Comparison of ENCODE assay signal across 34 cellular contexts in the genomic region with DNA sequence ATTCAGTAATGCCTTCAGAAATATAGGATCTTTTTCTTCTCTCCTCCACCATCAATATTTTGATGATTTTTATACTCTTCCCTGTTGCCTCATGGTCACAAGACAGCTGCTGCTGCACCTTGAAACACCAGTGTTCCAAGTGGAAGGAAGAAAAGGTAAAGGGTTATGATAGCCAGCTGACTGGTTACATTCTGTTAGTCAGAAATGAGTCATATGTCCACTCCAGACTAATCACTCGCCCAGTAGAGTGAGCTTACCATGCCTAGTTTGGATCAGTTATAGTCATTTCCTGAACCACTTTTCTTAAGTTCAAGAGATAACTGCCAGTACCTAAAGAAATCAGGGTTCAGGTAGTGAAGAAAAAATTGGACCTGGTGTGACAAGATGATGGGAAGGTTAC.
DNase-seq lines count a peak whose midpoint lies in the region; ATAC-seq, FAIRE-seq and TF ChIP-seq lines count a peak whose summit lies in the region.
"Had no signal": no experiment of that assay in that cellular context is flagged by ENCODE, and none has a peak within 500 bp of the region (broad histone marks: within the 10 kb centered on the region; RNA-seq: fewer than 3 reads in every experiment).

No MANE protein-coding gene starts in this region.

- DNase-seq in MCF 10A (ENCODE audit: unreplicated experiment) (peak; percentile 9), breast epithelium (ENCODE audit: low spot score in 2 of 2) (no peak), RKO (ENCODE audit: low spot score) (peak; percentile 68), bronchial epithelial cell (ENCODE audit: low read depth) (peak; percentile 70), urothelium cell line (ENCODE audit: low spot score) (peak; percentile 3), left ventricle myocardium superior (no peak), NCI-H748 (lab: John Stamatoyannopoulos, UW; ENCODE audit: unreplicated experiment) (no peak)
- DNase-seq: 8988T; activated CD4-positive, alpha-beta T cell treated with anti-CD3 and anti-CD28 coated beads for 36 hours; activated CD8-positive, alpha-beta T cell treated with anti-CD3 and anti-CD28 coated beads for 36 hours; activated naive CD4-positive, alpha-beta T cell treated with anti-CD3 and anti-CD28 coated beads, Interleukin-2, amount 50 U/mL, for 16 hours; amniotic stem cell; DND-41; Kasumi-1; mesendoderm; NCI-H1092; NCI-H1694; NCI-H2171 treated with DMSO at 0.1 percent for 48 hours; NCI-H524; NK-92 treated with Interleukin-12 subunit alpha and Interleukin-12 subunit beta, amount 100 ng/mL, for 24 hours; SIG-M5; stimulated activated CD4-positive, alpha-beta T cell treated with anti-CD3 and anti-CD28 coated beads, Interleukin-1b, Interleukin-23, amount 100 ng/mL, for 48 hours; stimulated activated naive CD8-positive, alpha-beta T cell treated with anti-CD3 and anti-CD28 coated beads, Interleukin-15, amount 100 ng/mL, for 72 hours; uterus had no signal

- H3K27me3 Mint-ChIP-seq in MCF 10A (ENCODE audit: insufficient read depth, unreplicated experiment): no peaks in the 10 kb centered on the region
- H3K27me3 Mint-ChIP-seq in activated T-helper 17 cell treated with anti-CD3 and anti-CD28 coated beads, Interleukin-2, amount 50 U/mL, for 72 hours: no peaks in the 10 kb centered on the region
- H3K27me3 Mint-ChIP-seq: activated CD4-positive, alpha-beta T cell treated with anti-CD3 and anti-CD28 coated beads for 36 hours; activated CD8-positive, alpha-beta T cell treated with anti-CD3 and anti-CD28 coated beads for 36 hours; stimulated activated naive CD8-positive, alpha-beta T cell treated with anti-CD3 and anti-CD28 coated beads, Interleukin-15, amount 100 ng/mL, for 72 hours had no signal

- intact Hi-C loops in MCF 10A (cut with micrococcal nuclease): no loop called here
- intact Hi-C loops in breast epithelium (cut with DNase I; ENCODE audit: low total_unique reads): no loop called here
- intact Hi-C loops in left ventricle myocardium superior (cut with micrococcal nuclease): no loop called here

- no TSS peak for BruUV-seq in MCF 10A (replicated peaks; lab: Mats Ljungman, UMichigan)

- H3K9me3 Mint-ChIP-seq in MCF 10A (ENCODE audit: unreplicated experiment): peaks cover 19% of the 10 kb centered on the region
- peaks cover 8% of the 10 kb centered on the region for H3K9me3 Mint-ChIP-seq in activated T-helper 17 cell treated with anti-CD3 and anti-CD28 coated beads, Interleukin-2, amount 50 U/mL, for 72 hours

- no peaks in the 10 kb centered on the region for H3K36me3 Mint-ChIP-seq in MCF 10A (ENCODE audit: insufficient read depth, unreplicated experiment)
- no peaks in the 10 kb centered on the region for H3K36me3 Mint-ChIP-seq in activated T-helper 17 cell treated with anti-CD3 and anti-CD28 coated beads, Interleukin-2, amount 50 U/mL, for 72 hours (ENCODE audit: low read depth)

- H3K27ac Mint-ChIP-seq in MCF 10A (ENCODE audit: low read depth, unreplicated experiment): no peak overlapping the region
- no peak overlapping the region for H3K27ac Mint-ChIP-seq in activated T-helper 17 cell treated with anti-CD3 and anti-CD28 coated beads, Interleukin-2, amount 50 U/mL, for 72 hours
- H3K27ac Mint-ChIP-seq: activated CD4-positive, alpha-beta T cell treated with anti-CD3 and anti-CD28 coated beads for 36 hours; activated CD8-positive, alpha-beta T cell treated with anti-CD3 and anti-CD28 coated beads for 36 hours; activated T-helper 2 cell treated with anti-CD3 and anti-CD28 coated beads, Interferon-gamma antibody, Interleukin-2, Interleukin-4, amounts not matched to agents 10 μg/mL and 5 μg/mL and 100 μg/mL, durations not matched to agents 14 hours and 24 hours and 36 hours; stimulated activated naive CD8-positive, alpha-beta T cell treated with anti-CD3 and anti-CD28 coated beads, Interleukin-15, amount 100 ng/mL, for 72 hours had no signal

- POLR2A ChIA-PET in MCF 10A (lab: Yijun Ruan, JAX): interaction anchor here (0.6 to 0.7 kb wide), 2 partner anchors 162 to 634 kb away, joined by 3 read pairs; no protein-coding TSS in a partner anchor

- no peak overlapping the region for H3K27ac ChIP-seq in breast epithelium
- H3K27ac ChIP-seq: HL-60, parathyroid adenoma, right atrium auricular region, thoracic aorta, uterus had no signal

- H3K4me1 Mint-ChIP-seq in MCF 10A (ENCODE audit: insufficient read depth, unreplicated experiment): no peaks in the 10 kb centered on the region
- no peaks in the 10 kb centered on the region for H3K4me1 Mint-ChIP-seq in activated T-helper 17 cell treated with anti-CD3 and anti-CD28 coated beads, Interleukin-2, amount 50 U/mL, for 72 hours
- H3K4me1 Mint-ChIP-seq: activated CD4-positive, alpha-beta T cell treated with anti-CD3 and anti-CD28 coated beads for 36 hours; stimulated activated naive CD8-positive, alpha-beta T cell treated with anti-CD3 and anti-CD28 coated beads, Interleukin-15, amount 100 ng/mL, for 72 hours had no signal

- no peak for TF ChIP-seq POLR2A in breast epithelium (IDR thresholded peaks at IDR 0.05)

- no peak overlapping the region for H3K4me3 ChIP-seq in breast epithelium
- H3K4me3 ChIP-seq in bronchial epithelial cell (ENCODE audit: low read depth, low read length): no peak overlapping the region
- H3K4me3 ChIP-seq: right atrium auricular region, smooth muscle cell, thoracic aorta, uterus had no signal

- H3K4me3 Mint-ChIP-seq in MCF 10A (ENCODE audit: unreplicated experiment): no peak overlapping the region
- H3K4me3 Mint-ChIP-seq in activated T-helper 17 cell treated with anti-CD3 and anti-CD28 coated beads, Interleukin-2, amount 50 U/mL, for 72 hours: no peak overlapping the region
- H3K4me3 Mint-ChIP-seq: activated CD4-positive, alpha-beta T cell treated with anti-CD3 and anti-CD28 coated beads for 36 hours; activated CD8-positive, alpha-beta T cell treated with anti-CD3 and anti-CD28 coated beads for 36 hours; stimulated activated naive CD8-positive, alpha-beta T cell treated with anti-CD3 and anti-CD28 coated beads, Interleukin-15, amount 100 ng/mL, for 72 hours had no signal

- no peaks in the 10 kb centered on the region for H3K4me1 ChIP-seq in breast epithelium
- H3K4me1 ChIP-seq: parathyroid adenoma, right atrium auricular region, uterus had no signal

- no peaks in the 10 kb centered on the region for H3K9me3 ChIP-seq in breast epithelium
- H3K9me3 ChIP-seq: right atrium auricular region, thoracic aorta, uterus had no signal

- FAIRE-seq in bronchial epithelial cell (lab: Jason Lieb, UNC) (no peak), urothelium cell line (lab: Jason Lieb, UNC) (no peak)
- FAIRE-seq: H1, HepG2 had no signal

- CTCF ChIA-PET in MCF 10A (lab: Yijun Ruan, JAX): interaction anchor here (0.7 kb wide), 1 partner anchor 678 kb away, joined by 4 read pairs; no protein-coding TSS in a partner anchor

- ATAC-seq in left ventricle myocardium superior: no peak
- ATAC-seq in activated T-helper 17 cell treated with anti-CD3 and anti-CD28 coated beads, Interleukin-2, amount 50 U/mL, for 72 hours (replicated peaks): no peak
- ATAC-seq: activated CD4-positive, alpha-beta T cell treated with anti-CD3 and anti-CD28 coated beads for 36 hours; activated CD8-positive, alpha-beta T cell treated with anti-CD3 and anti-CD28 coated beads for 36 hours; HepG2; left lobe of liver; stimulated activated naive CD8-positive, alpha-beta T cell treated with anti-CD3 and anti-CD28 coated beads, Interleukin-15, amount 100 ng/mL, for 72 hours had no signal

- TF ChIP-seq CTCF in MCF 10A (IDR thresholded peaks at IDR 0.05; ENCODE audit: unreplicated experiment) (no peak), breast epithelium (IDR thresholded peaks at IDR 0.05) (no peak), bronchial epithelial cell (IDR thresholded peaks at IDR 0.05; ENCODE audit: insufficient read depth, low read length, severe bottlenecking) (no peak)

- H3K36me3 ChIP-seq in breast epithelium (no peaks in the 10 kb centered on the region), bronchial epithelial cell (ENCODE audit: control insufficient read depth, insufficient read depth, low read length) (no peaks in the 10 kb centered on the region)
- H3K36me3 ChIP-seq: right atrium auricular region, thoracic aorta, uterus had no signal

- H3K27me3 ChIP-seq in breast epithelium (no peaks in the 10 kb centered on the region), bronchial epithelial cell (ENCODE audit: control insufficient read depth, insufficient read depth, low read length) (no peaks in the 10 kb centered on the region)
- H3K27me3 ChIP-seq: right atrium auricular region, uterus had no signal

Comparison
In these comparisons a context has a peak if more than half of its experiments do, and no peak if none do; other contexts are left out.
1. DNase-seq: peak in MCF 10A (single experiment), RKO (single experiment), bronchial epithelial cell (single experiment) and urothelium cell line (single experiment); none in breast epithelium (0 of 2), left ventricle myocardium superior (single experiment) and NCI-H748 (single experiment).